Comparison of ENCODE assay signal across 9 cellular contexts in genomic region chr9:121499177-121499426, GRCh38. TPM values are rescaled to one million over a fixed set of nuclear protein-coding genes. Genes with fewer than 3 reads are reported as not detected.
DNase-seq lines count a peak whose midpoint lies in the region; ATAC-seq and TF ChIP-seq lines count a peak whose summit lies in the region.
"Had no signal": no experiment of that assay in that cellular context is flagged by ENCODE, and none has a peak within 500 bp of the region (broad histone marks: within the 10 kb centered on the region; RNA-seq: fewer than 3 reads in every experiment).

No MANE protein-coding gene starts in this region.

- H3K36me3 Mint-ChIP-seq in natural killer cell, result no peaks in the 10 kb centered on the region

- H3K27ac ChIP-seq in A673 (ENCODE audit: low read depth, low read length, poor library complexity, severe bottlenecking), result no peak overlapping the region
- H3K27ac ChIP-seq in duodenal mucosa (ENCODE audit: low read depth, low read length), result no peak overlapping the region

- no TSS peak for BruUV-seq in A673 (replicated peaks; lab: Mats Ljungman, UMichigan)

- CTCF ChIA-PET in A673 (lab: Charles Lee), result interaction anchor here (0.5 kb wide), 1 partner anchor 41 kb away, joined by 10 read pairs; no protein-coding TSS in a partner anchor

- peak overlapping the region; percentile 49 for H3K4me3 ChIP-seq in A673 (ENCODE audit: low read depth, low read length, poor library complexity, severe bottlenecking)
- H3K4me3 ChIP-seq in LNCaP clone FGC (ENCODE audit: low read depth, low read length), result peak overlapping the region; percentile 27
- H3K4me3 ChIP-seq in duodenal mucosa (ENCODE audit: low read depth in 1 of 2, low read length in 2 of 2), result peak overlapping the region; percentile 65 to 68

- H3K27ac Mint-ChIP-seq in natural killer cell, result no peak overlapping the region

- H3K27me3 Mint-ChIP-seq in natural killer cell (ENCODE audit: low read depth in 2 of 2), result peaks cover 55 to 60% of the 10 kb centered on the region in 2 donors

- intact Hi-C loops in A673 (cut with micrococcal nuclease; ENCODE audit: unreplicated experiment) (loop anchor here (2.0 to 5.0 kb wide), 2 partner anchors 36 to 287 kb away; no protein-coding TSS in a partner anchor), natural killer cell (cut with micrococcal nuclease) (no loop called here)

- H3K4me1 ChIP-seq in A673 (ENCODE audit: insufficient read depth, low read length, poor library complexity, severe bottlenecking) (peaks cover 13% of the 10 kb centered on the region), duodenal mucosa (ENCODE audit: control insufficient read depth in 1 of 2, insufficient read depth in 2 of 2, low read length in 2 of 2) (peaks cover 14 to 19% of the 10 kb centered on the region in 2 donors)

- POLR2A ChIA-PET in A673 (lab: Charles Lee; ENCODE audit: low non-redundant PET), result no interaction called here

- no peaks in the 10 kb centered on the region for H3K9me3 Mint-ChIP-seq in natural killer cell

- H3K36me3 ChIP-seq in A673 (ENCODE audit: insufficient read depth, low read length, poor library complexity, severe bottlenecking) (no peaks in the 10 kb centered on the region), duodenal mucosa (ENCODE audit: control insufficient read depth in 1 of 2, insufficient read depth in 2 of 2, low read length in 2 of 2) (no peaks in the 10 kb centered on the region)

- ATAC-seq in natural killer cell, result peak in 2 of 3 donors; percentile 10 to 19

- peaks cover 16% of the 10 kb centered on the region in 2 donors for H3K4me1 Mint-ChIP-seq in natural killer cell

- H3K27me3 ChIP-seq in A673 (replicated peaks; ENCODE audit: insufficient read depth, low read depth, low read length, poor library complexity), result peaks cover 23% of the 10 kb centered on the region
- peaks cover 30 to 36% of the 10 kb centered on the region in 2 donors for H3K27me3 ChIP-seq in duodenal mucosa (ENCODE audit: control insufficient read depth in 1 of 2, insufficient read depth in 2 of 2, low read length in 2 of 2)

- TF ChIP-seq CTCF in A673 (conservative IDR thresholded peaks at IDR 0.05; ENCODE audit: low read depth, low read length) (no peak), LNCaP clone FGC (IDR thresholded peaks at IDR 0.05; ENCODE audit: control insufficient read depth, extremely low read depth, insufficient read depth) (no peak), natural killer cell (IDR thresholded peaks at IDR 0.05) (no peak)

- peak overlapping the region; percentile 18 to 43 for H3K9ac ChIP-seq in duodenal mucosa (ENCODE audit: low read depth in 1 of 2, low read length in 2 of 2)

- peak overlapping the region; percentile 70 for H3K4me3 Mint-ChIP-seq in natural killer cell

- H3K9me3 ChIP-seq in A673 (ENCODE audit: low read depth, low read length, poor library complexity, severe bottlenecking) (no peaks in the 10 kb centered on the region), duodenal mucosa (ENCODE audit: control insufficient read depth in 1 of 2, low read length in 2 of 2) (peaks cover 3 to 6% of the 10 kb centered on the region in 2 donors)

- DNase-seq in A673 (ENCODE audit: low spot score) (no peak), LNCaP clone FGC (ENCODE audit: low read depth) (no peak), natural killer cell (no peak), NCI-H69 (lab: John Stamatoyannopoulos, UW) (no peak), NCI-H1436 (lab: John Stamatoyannopoulos, UW) (no peak), DMS79 treated with DMSO at 0.1 percent for 48 hours (lab: John Stamatoyannopoulos, UW) (no peak)
- DNase-seq in NK-92 treated with Interleukin-12 subunit alpha and Interleukin-12 subunit beta, amount 100 ng/mL, for 24 hours (lab: John Stamatoyannopoulos, UW), result no peak

RNA-seq across cellular contexts. Expression of gene GGTA1, which starts 0.5 kb away (rescaled TPM):
- total RNA-seq in A673 (2021) (not detected in 2 replicates), natural killer cell (under 1 TPM; 0.23 to 0.87 (median 0.55) TPM)
- total RNA-seq: renal cortical epithelial cell had no signal
